1 cellular context compared by ENCODE assay signal in genomic region chr4:154617820-154618317, GRCh38.
TF ChIP-seq lines count a peak whose summit lies in the region.

No MANE protein-coding gene starts in this region.

TF ChIP-seq in HepG2, 621 proteins besides CTCF, POLR2A, EP300 and RAD21 (continued from another document and continues in another):
- 0 out of 2 replicates have a peak, but pooled peaks have one; percentile 36 for TF ChIP-seq ZNF646 (CRISPR knock-in tag; IDR thresholded peaks at IDR 0.05)
- no peak for TF ChIP-seq HOXA7 (CRISPR knock-in tag; IDR thresholded peaks at IDR 0.05)
- peak; percentile 98 for TF ChIP-seq FOXO1 (CRISPR knock-in tag; IDR thresholded peaks at IDR 0.05)
- TF ChIP-seq CBX2 (IDR thresholded peaks at IDR 0.05; ENCODE audit: low read depth, low read length): no peak
- peak; percentile 62; the same call in 1 of the 2 replicates for TF ChIP-seq CBX2 (CRISPR knock-in tag; IDR thresholded peaks at IDR 0.05; ENCODE audit: low read depth)
- TF ChIP-seq, protein P1, sequence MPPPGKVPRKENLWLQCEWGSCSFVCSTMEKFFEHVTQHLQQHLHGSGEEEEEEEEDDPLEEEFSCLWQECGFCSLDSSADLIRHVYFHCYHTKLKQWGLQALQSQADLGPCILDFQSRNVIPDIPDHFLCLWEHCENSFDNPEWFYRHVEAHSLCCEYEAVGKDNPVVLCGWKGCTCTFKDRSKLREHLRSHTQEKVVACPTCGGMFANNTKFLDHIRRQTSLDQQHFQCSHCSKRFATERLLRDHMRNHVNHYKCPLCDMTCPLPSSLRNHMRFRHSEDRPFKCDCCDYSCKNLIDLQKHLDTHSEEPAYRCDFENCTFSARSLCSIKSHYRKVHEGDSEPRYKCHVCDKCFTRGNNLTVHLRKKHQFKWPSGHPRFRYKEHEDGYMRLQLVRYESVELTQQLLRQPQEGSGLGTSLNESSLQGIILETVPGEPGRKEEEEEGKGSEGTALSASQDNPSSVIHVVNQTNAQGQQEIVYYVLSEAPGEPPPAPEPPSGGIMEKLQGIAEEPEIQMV (CRISPR knock-in tag; IDR thresholded peaks at IDR 0.05; ENCODE audit: low read depth): no peak
- TF ChIP-seq CENPX (CRISPR knock-in tag; IDR thresholded peaks at IDR 0.05): no peak
- no peak; the same call in 1 of the 2 replicates for TF ChIP-seq AHR (CRISPR knock-in tag; IDR thresholded peaks at IDR 0.05)
- TF ChIP-seq, protein P2, sequence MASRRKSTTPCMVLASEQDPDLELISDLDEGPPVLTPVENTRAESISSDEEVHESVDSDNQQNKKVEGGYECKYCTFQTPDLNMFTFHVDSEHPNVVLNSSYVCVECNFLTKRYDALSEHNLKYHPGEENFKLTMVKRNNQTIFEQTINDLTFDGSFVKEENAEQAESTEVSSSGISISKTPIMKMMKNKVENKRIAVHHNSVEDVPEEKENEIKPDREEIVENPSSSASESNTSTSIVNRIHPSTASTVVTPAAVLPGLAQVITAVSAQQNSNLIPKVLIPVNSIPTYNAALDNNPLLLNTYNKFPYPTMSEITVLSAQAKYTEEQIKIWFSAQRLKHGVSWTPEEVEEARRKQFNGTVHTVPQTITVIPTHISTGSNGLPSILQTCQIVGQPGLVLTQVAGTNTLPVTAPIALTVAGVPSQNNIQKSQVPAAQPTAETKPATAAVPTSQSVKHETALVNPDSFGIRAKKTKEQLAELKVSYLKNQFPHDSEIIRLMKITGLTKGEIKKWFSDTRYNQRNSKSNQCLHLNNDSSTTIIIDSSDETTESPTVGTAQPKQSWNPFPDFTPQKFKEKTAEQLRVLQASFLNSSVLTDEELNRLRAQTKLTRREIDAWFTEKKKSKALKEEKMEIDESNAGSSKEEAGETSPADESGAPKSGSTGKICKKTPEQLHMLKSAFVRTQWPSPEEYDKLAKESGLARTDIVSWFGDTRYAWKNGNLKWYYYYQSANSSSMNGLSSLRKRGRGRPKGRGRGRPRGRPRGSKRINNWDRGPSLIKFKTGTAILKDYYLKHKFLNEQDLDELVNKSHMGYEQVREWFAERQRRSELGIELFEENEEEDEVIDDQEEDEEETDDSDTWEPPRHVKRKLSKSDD (CRISPR knock-in tag; IDR thresholded peaks at IDR 0.05; ENCODE audit: low read depth): no peak; the same call in 1 of the 2 replicates
- peak; percentile 97 for TF ChIP-seq KDM1A (CRISPR knock-in tag; IDR thresholded peaks at IDR 0.05)
- TF ChIP-seq DDIT3 (CRISPR knock-in tag; IDR thresholded peaks at IDR 0.05): no peak
- TF ChIP-seq, protein P3, sequence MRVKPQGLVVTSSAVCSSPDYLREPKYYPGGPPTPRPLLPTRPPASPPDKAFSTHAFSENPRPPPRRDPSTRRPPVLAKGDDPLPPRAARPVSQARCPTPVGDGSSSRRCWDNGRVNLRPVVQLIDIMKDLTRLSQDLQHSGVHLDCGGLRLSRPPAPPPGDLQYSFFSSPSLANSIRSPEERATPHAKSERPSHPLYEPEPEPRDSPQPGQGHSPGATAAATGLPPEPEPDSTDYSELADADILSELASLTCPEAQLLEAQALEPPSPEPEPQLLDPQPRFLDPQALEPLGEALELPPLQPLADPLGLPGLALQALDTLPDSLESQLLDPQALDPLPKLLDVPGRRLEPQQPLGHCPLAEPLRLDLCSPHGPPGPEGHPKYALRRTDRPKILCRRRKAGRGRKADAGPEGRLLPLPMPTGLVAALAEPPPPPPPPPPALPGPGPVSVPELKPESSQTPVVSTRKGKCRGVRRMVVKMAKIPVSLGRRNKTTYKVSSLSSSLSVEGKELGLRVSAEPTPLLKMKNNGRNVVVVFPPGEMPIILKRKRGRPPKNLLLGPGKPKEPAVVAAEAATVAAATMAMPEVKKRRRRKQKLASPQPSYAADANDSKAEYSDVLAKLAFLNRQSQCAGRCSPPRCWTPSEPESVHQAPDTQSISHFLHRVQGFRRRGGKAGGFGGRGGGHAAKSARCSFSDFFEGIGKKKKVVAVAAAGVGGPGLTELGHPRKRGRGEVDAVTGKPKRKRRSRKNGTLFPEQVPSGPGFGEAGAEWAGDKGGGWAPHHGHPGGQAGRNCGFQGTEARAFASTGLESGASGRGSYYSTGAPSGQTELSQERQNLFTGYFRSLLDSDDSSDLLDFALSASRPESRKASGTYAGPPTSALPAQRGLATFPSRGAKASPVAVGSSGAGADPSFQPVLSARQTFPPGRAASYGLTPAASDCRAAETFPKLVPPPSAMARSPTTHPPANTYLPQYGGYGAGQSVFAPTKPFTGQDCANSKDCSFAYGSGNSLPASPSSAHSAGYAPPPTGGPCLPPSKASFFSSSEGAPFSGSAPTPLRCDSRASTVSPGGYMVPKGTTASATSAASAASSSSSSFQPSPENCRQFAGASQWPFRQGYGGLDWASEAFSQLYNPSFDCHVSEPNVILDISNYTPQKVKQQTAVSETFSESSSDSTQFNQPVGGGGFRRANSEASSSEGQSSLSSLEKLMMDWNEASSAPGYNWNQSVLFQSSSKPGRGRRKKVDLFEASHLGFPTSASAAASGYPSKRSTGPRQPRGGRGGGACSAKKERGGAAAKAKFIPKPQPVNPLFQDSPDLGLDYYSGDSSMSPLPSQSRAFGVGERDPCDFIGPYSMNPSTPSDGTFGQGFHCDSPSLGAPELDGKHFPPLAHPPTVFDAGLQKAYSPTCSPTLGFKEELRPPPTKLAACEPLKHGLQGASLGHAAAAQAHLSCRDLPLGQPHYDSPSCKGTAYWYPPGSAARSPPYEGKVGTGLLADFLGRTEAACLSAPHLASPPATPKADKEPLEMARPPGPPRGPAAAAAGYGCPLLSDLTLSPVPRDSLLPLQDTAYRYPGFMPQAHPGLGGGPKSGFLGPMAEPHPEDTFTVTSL (CRISPR knock-in tag; IDR thresholded peaks at IDR 0.05; ENCODE audit: borderline replicate concordance): peak; percentile 98
- peak; percentile 80; the same call in 1 of the 2 replicates for TF ChIP-seq TP53 (CRISPR knock-in tag; conservative IDR thresholded peaks at IDR 0.05)
- TF ChIP-seq SYNCRIP (IDR thresholded peaks at IDR 0.05; ENCODE audit: insufficient read depth, low read depth, low read length): no peak
- TF ChIP-seq SOX13 (IDR thresholded peaks at IDR 0.05): peak; percentile 95
- peak in 1 of 2 experiments; percentile 99; a peak in 2 of 4 replicates for TF ChIP-seq SOX13 (CRISPR knock-in tag; conservative IDR thresholded peaks at IDR 0.05 in 1 of 2, IDR thresholded peaks at IDR 0.05 in 1 of 2)
- TF ChIP-seq, protein P4, sequence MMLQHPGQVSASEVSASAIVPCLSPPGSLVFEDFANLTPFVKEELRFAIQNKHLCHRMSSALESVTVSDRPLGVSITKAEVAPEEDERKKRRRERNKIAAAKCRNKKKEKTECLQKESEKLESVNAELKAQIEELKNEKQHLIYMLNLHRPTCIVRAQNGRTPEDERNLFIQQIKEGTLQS (CRISPR knock-in tag; IDR thresholded peaks at IDR 0.05): peak; percentile 66
- TF ChIP-seq, protein P5, sequence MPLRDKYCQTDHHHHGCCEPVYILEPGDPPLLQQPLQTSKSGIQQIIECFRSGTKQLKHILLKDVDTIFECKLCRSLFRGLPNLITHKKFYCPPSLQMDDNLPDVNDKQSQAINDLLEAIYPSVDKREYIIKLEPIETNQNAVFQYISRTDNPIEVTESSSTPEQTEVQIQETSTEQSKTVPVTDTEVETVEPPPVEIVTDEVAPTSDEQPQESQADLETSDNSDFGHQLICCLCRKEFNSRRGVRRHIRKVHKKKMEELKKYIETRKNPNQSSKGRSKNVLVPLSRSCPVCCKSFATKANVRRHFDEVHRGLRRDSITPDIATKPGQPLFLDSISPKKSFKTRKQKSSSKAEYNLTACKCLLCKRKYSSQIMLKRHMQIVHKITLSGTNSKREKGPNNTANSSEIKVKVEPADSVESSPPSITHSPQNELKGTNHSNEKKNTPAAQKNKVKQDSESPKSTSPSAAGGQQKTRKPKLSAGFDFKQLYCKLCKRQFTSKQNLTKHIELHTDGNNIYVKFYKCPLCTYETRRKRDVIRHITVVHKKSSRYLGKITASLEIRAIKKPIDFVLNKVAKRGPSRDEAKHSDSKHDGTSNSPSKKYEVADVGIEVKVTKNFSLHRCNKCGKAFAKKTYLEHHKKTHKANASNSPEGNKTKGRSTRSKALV (CRISPR knock-in tag; IDR thresholded peaks at IDR 0.05): peak; percentile 30; the same call in 1 of the 2 replicates
- TF ChIP-seq TARDBP (CRISPR knock-in tag; IDR thresholded peaks at IDR 0.05): peak; percentile 95
- no peak for TF ChIP-seq MBNL3 (CRISPR knock-in tag; conservative IDR thresholded peaks at IDR 0.05)
- TF ChIP-seq MEIS1 (CRISPR knock-in tag; IDR thresholded peaks at IDR 0.05; ENCODE audit: borderline replicate concordance): peak; percentile 89
- TF ChIP-seq GATAD1 (CRISPR knock-in tag; IDR thresholded peaks at IDR 0.05): peak; percentile 68; the same call in 1 of the 2 replicates
- TF ChIP-seq ZNF644 (CRISPR knock-in tag; IDR thresholded peaks at IDR 0.05; ENCODE audit: low read depth): 0 out of 2 replicates have a peak, but pooled peaks have one; percentile 44
- TF ChIP-seq ZFP82 (CRISPR knock-in tag; IDR thresholded peaks at IDR 0.05; ENCODE audit: borderline replicate concordance): no peak
- peak; percentile 24 for TF ChIP-seq ZNF18 (CRISPR knock-in tag; IDR thresholded peaks at IDR 0.05; ENCODE audit: insufficient replicate concordance)
- TF ChIP-seq GZF1 (CRISPR knock-in tag; IDR thresholded peaks at IDR 0.05): peak; percentile 72; the same call in 1 of the 2 replicates
- TF ChIP-seq HMGA1 (CRISPR knock-in tag; conservative IDR thresholded peaks at IDR 0.05): no peak
- TF ChIP-seq ERF (CRISPR knock-in tag; IDR thresholded peaks at IDR 0.05): peak; percentile 94; the same call in 1 of the 2 replicates
- no peak for TF ChIP-seq ZNF207 (IDR thresholded peaks at IDR 0.05; ENCODE audit: borderline replicate concordance)
- TF ChIP-seq, protein P6, sequence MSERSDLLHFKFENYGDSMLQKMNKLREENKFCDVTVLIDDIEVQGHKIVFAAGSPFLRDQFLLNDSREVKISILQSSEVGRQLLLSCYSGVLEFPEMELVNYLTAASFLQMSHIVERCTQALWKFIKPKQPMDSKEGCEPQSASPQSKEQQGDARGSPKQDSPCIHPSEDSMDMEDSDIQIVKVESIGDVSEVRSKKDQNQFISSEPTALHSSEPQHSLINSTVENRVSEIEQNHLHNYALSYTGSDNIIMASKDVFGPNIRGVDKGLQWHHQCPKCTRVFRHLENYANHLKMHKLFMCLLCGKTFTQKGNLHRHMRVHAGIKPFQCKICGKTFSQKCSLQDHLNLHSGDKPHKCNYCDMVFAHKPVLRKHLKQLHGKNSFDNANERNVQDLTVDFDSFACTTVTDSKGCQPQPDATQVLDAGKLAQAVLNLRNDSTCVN (CRISPR knock-in tag; IDR thresholded peaks at IDR 0.05; ENCODE audit: borderline replicate concordance): no peak
- no peak for TF ChIP-seq ZFAT (CRISPR knock-in tag; conservative IDR thresholded peaks at IDR 0.05)
- TF ChIP-seq RARA (CRISPR knock-in tag; IDR thresholded peaks at IDR 0.05): peak; percentile 100
